Comparison of ENCODE assay signal across 8 cellular contexts in genomic region chr6:27471365-27472115, GRCh38. TPM values are rescaled to one million over a fixed set of nuclear protein-coding genes. Genes with fewer than 3 reads are reported as not detected.
DNase-seq lines count a peak whose midpoint lies in the region; ATAC-seq and TF ChIP-seq lines count a peak whose summit lies in the region.

No MANE protein-coding gene starts in this region.

- peaks cover 14% of the 10 kb centered on the region for H3K36me3 Mint-ChIP-seq in IgD-negative memory B cell
- peaks cover 34% of the 10 kb centered on the region for H3K36me3 Mint-ChIP-seq in natural killer cell treated with Interleukin-12 subunit alpha and Interleukin-12 subunit beta and Interleukin-15 and Interleukin-18, amount 100 ng/mL, for 72 hours

- BruUV-seq in mammary epithelial cell (replicated peaks; lab: Mats Ljungman, UMichigan): TSS peak; percentile 46

- no peak for DNase-seq in mammary epithelial cell
- DNase-seq in natural killer cell treated with Interleukin-12 subunit alpha and Interleukin-12 subunit beta and Interleukin-15 and Interleukin-18, amount 100 ng/mL, for 72 hours (ENCODE audit: low spot score): no peak
- no peak for DNase-seq in DMS79 (lab: John Stamatoyannopoulos, UW)

- peak overlapping the region; percentile 94 for H3K27ac ChIP-seq in BLaER1
- H3K27ac ChIP-seq in mammary epithelial cell (ENCODE audit: insufficient read depth, low read depth, low read length): peak overlapping the region; percentile 86

- dilution Hi-C loops in mammary epithelial cell (cut with HindIII; ENCODE audit: low sequenced_read_pairs): no loop called here

- H3K4me3 ChIP-seq in BLaER1 (peak overlapping the region; percentile 89), mammary epithelial cell (replicated peaks in 1 of 3; ENCODE audit: insufficient read depth in 1 of 3, low read depth in 2 of 3, low read length in 3 of 3) (peak overlapping the region; percentile 59 to 79 (median 63))

- no peaks in the 10 kb centered on the region for H3K27me3 ChIP-seq in BLaER1
- no peaks in the 10 kb centered on the region for H3K27me3 ChIP-seq in mammary epithelial cell (ENCODE audit: insufficient read depth, low read length)

- H3K4me2 ChIP-seq in BLaER1 (peak overlapping the region; percentile 77), mammary epithelial cell (ENCODE audit: insufficient read depth, low read depth, low read length) (peak overlapping the region; percentile 87)

- peaks cover 3% of the 10 kb centered on the region for H3K79me2 ChIP-seq in mammary epithelial cell (ENCODE audit: insufficient read depth, low read length)

- H3K9ac ChIP-seq in BLaER1 (peak overlapping the region; percentile 92), mammary epithelial cell (ENCODE audit: insufficient read depth, low read length) (peak overlapping the region; percentile 78)

- peaks cover 0 to 3% (median 0%) of the 10 kb centered on the region in 3 donors for H3K9me3 Mint-ChIP-seq in IgD-negative memory B cell
- H3K9me3 Mint-ChIP-seq in natural killer cell treated with Interleukin-12 subunit alpha and Interleukin-12 subunit beta and Interleukin-15 and Interleukin-18, amount 100 ng/mL, for 72 hours: no peaks in the 10 kb centered on the region

- H3K4me3 Mint-ChIP-seq in IgD-negative memory B cell: peak overlapping the region; percentile 98 to 100 (median 100)
- peak overlapping the region; percentile 96 for H3K4me3 Mint-ChIP-seq in natural killer cell treated with Interleukin-12 subunit alpha and Interleukin-12 subunit beta and Interleukin-15 and Interleukin-18, amount 100 ng/mL, for 72 hours

- H3K27ac Mint-ChIP-seq in IgD-negative memory B cell: peak overlapping the region; percentile 98 to 100 (median 99)
- H3K27ac Mint-ChIP-seq in natural killer cell treated with Interleukin-12 subunit alpha and Interleukin-12 subunit beta and Interleukin-15 and Interleukin-18, amount 100 ng/mL, for 72 hours: peak overlapping the region; percentile 87 to 96

- H3K36me3 ChIP-seq in BLaER1 (peaks cover 40% of the 10 kb centered on the region), mammary epithelial cell (ENCODE audit: insufficient read depth, low read length) (no peaks in the 10 kb centered on the region)

- 23% methylated on average over 6 of the region's 6 CpGs for WGBS in mammary epithelial cell (ENCODE audit: low coverage, missing lambda C conversion rate)

- CTCF ChIA-PET in mammary epithelial cell (lab: Charles Lee; ENCODE audit: low non-redundant PET): no interaction called here

- H3K27me3 Mint-ChIP-seq in IgD-negative memory B cell: no peaks in the 10 kb centered on the region
- no peaks in the 10 kb centered on the region for H3K27me3 Mint-ChIP-seq in natural killer cell treated with Interleukin-12 subunit alpha and Interleukin-12 subunit beta and Interleukin-15 and Interleukin-18, amount 100 ng/mL, for 72 hours

- no peaks in the 10 kb centered on the region for H4K20me1 ChIP-seq in BLaER1
- no peaks in the 10 kb centered on the region for H4K20me1 ChIP-seq in mammary epithelial cell (ENCODE audit: insufficient read depth, low read length)

- no peak for ATAC-seq in natural killer cell treated with Interleukin-12 subunit alpha and Interleukin-12 subunit beta and Interleukin-15 and Interleukin-18, amount 100 ng/mL, for 72 hours
- ATAC-seq in HG03108 (IDR thresholded peaks at IDR 0.05; ENCODE audit: unreplicated experiment) (no peak), GM18519 (IDR thresholded peaks at IDR 0.05; ENCODE audit: low FRiP score, unreplicated experiment) (no peak), GM18511 (IDR thresholded peaks at IDR 0.05; ENCODE audit: unreplicated experiment) (no peak)

- peaks cover 18 to 41% (median 33%) of the 10 kb centered on the region in 3 donors for H3K4me1 Mint-ChIP-seq in IgD-negative memory B cell
- peaks cover 32 to 50% of the 10 kb centered on the region in 2 donors for H3K4me1 Mint-ChIP-seq in natural killer cell treated with Interleukin-12 subunit alpha and Interleukin-12 subunit beta and Interleukin-15 and Interleukin-18, amount 100 ng/mL, for 72 hours (ENCODE audit: low read depth in 2 of 2)

- TF ChIP-seq CTCF in mammary epithelial cell (conservative IDR thresholded peaks at IDR 0.05 in 1 of 2, IDR thresholded peaks at IDR 0.05 in 1 of 2; ENCODE audit: extremely low read depth in 1 of 2, insufficient read depth in 1 of 2, low read depth in 1 of 2, low read length in 2 of 2): no peak

- in situ Hi-C loops in mammary epithelial cell (cut with MboI; ENCODE audit: low sequenced_read_pairs in 2 of 2): no loop called here

- H3K4me1 ChIP-seq in BLaER1 (peaks cover 22% of the 10 kb centered on the region), mammary epithelial cell (ENCODE audit: insufficient read depth, low read length) (peaks cover 6% of the 10 kb centered on the region)

- intact Hi-C loops in mammary epithelial cell (cut with micrococcal nuclease): loop anchor here (1.0 to 10.0 kb wide), 4 partner anchors 83 to 937 kb away; partner anchors contain the start of genes HMGN4 and ZNF391

- H3K9me3 ChIP-seq in BLaER1 (peaks cover 41% of the 10 kb centered on the region), mammary epithelial cell (replicated peaks; ENCODE audit: insufficient read depth, low read length) (no peaks in the 10 kb centered on the region)

- H2AFZ ChIP-seq in mammary epithelial cell (ENCODE audit: low read depth, low read length): peak overlapping the region; percentile 97

RNA-seq across cellular contexts. Expression of gene ZNF184, which starts 1.4 kb away (rescaled TPM):
- polyA plus RNA-seq in IgD-negative memory B cell (9.0 TPM), mammary epithelial cell (1.7 TPM)
- 1 to 10 TPM; 3.4 to 7.2 TPM for total RNA-seq in mammary epithelial cell
- polyA minus RNA-seq in mammary epithelial cell: 3.8 TPM
- total RNA-seq in natural killer cell treated with Interleukin-12 subunit alpha and Interleukin-12 subunit beta and Interleukin-15 and Interleukin-18, amount 100 ng/mL, for 72 hours: 1 to 10 TPM; 6.4 to 8.6 TPM
